In genomic region chr9:110578896-110579752, GRCh38 we compare ENCODE assay signal across 8 cellular contexts. TPM values are rescaled to one million over a fixed set of nuclear protein-coding genes. Genes with fewer than 3 reads are reported as not detected.
DNase-seq lines count a peak whose midpoint lies in the region; ATAC-seq and TF ChIP-seq lines count a peak whose summit lies in the region.

Gene SVEP1, minus strand, starts transcription at chr9:110579741. Its CDS starts 198 bp downstream, at chr9:110579543.

- no peak for TF ChIP-seq CTCF in PC-9 (conservative IDR thresholded peaks at IDR 0.05)
- TF ChIP-seq CTCF in type B pancreatic cell (conservative IDR thresholded peaks at IDR 0.05): no peak

- peak within 1 kb of the TSS; percentile 96 for H2AFZ ChIP-seq in PC-9

- peaks cover 25% of the 10 kb centered on the region for H3F3A ChIP-seq in PC-9 (ENCODE audit: insufficient read depth, low read depth)

- H3K4me3 ChIP-seq in PC-9: peak within 1 kb of the TSS; percentile 65
- peak within 1 kb of the TSS; percentile 65 for H3K4me3 ChIP-seq in mesodermal cell (ENCODE audit: extremely low read depth, insufficient read depth, low read length, poor library complexity, severe bottlenecking)

- H4K20me1 ChIP-seq in PC-9 (ENCODE audit: insufficient read depth): no peaks in the 10 kb centered on the region

- CTCF ChIA-PET in PC-9 (lab: Charles Lee): no interaction called here

- H3K27ac Mint-ChIP-seq in type B pancreatic cell: peak within 1 kb of the TSS; percentile 84

- peak within 1 kb of the TSS; percentile 99 for H3K27ac ChIP-seq in PC-9
- H3K27ac ChIP-seq in mesodermal cell (ENCODE audit: low read depth, low read length, severe bottlenecking): peak within 1 kb of the TSS; percentile 97

- H3K4me1 ChIP-seq in PC-9 (replicated peaks; ENCODE audit: insufficient read depth) (peaks cover 62% of the 10 kb centered on the region), mesodermal cell (ENCODE audit: control insufficient read depth, insufficient read depth, low read length, poor library complexity, severe bottlenecking) (peaks cover 9% of the 10 kb centered on the region)

- H3K9me3 Mint-ChIP-seq in type B pancreatic cell: no peaks in the 10 kb centered on the region

- POLR2A ChIA-PET in PC-9 (lab: Charles Lee; ENCODE audit: unreplicated experiment): interaction anchor here (0.7 kb wide), 2 partner anchors 322 to 821 kb away, joined by 3 read pairs; no protein-coding TSS in a partner anchor

- H3K4me2 ChIP-seq in PC-9: peak within 1 kb of the TSS; percentile 89

- H3K27me3 ChIP-seq in PC-9 (ENCODE audit: insufficient read depth, low read depth): no peaks in the 10 kb centered on the region

- H3K36me3 ChIP-seq in PC-9 (ENCODE audit: low read depth) (no peaks in the 10 kb centered on the region), mesodermal cell (ENCODE audit: control insufficient read depth, insufficient read depth, low read length) (no peaks in the 10 kb centered on the region)

- DNase-seq in EH (ENCODE audit: low read depth) (peak; percentile 67), PC-9 (peak in 1 of 2 experiments; percentile 37), type B pancreatic cell (ENCODE audit: extremely low spot score, unreplicated experiment) (peak; percentile 74), KG1 (lab: John Stamatoyannopoulos, UW) (no peak)
- DNase-seq in activated CD4-positive, alpha-beta T cell treated with anti-CD3 and anti-CD28 coated beads for 1 hour: no peak

- peak within 1 kb of the TSS; percentile 94 for H3K4me3 Mint-ChIP-seq in type B pancreatic cell

- peaks cover 4% of the 10 kb centered on the region for H3K36me3 Mint-ChIP-seq in type B pancreatic cell

- H3K27me3 Mint-ChIP-seq in type B pancreatic cell: peaks cover 66% of the 10 kb centered on the region

- WGBS in mesodermal cell (ENCODE audit: insufficient coverage in 2 of 2), 2 experiments: 0 to 1% methylated on average over 65 to 98 of the region's 99 CpGs

- intact Hi-C loops in PC-9 (cut with micrococcal nuclease; ENCODE audit: unreplicated experiment): loop anchor here (10.0 kb wide), 1 partner anchor 224 kb away; no protein-coding TSS in a partner anchor

- H3K9me3 ChIP-seq in PC-9 (ENCODE audit: insufficient read depth, low read depth) (no peaks in the 10 kb centered on the region), mesodermal cell (ENCODE audit: control insufficient read depth, low read length) (no peaks in the 10 kb centered on the region)

- peaks cover 31% of the 10 kb centered on the region for H3K79me2 ChIP-seq in PC-9 (ENCODE audit: low read depth)

- ATAC-seq in esophagus mucosa (peak; percentile 22), GM18907 (IDR thresholded peaks at IDR 0.05; ENCODE audit: unreplicated experiment) (no peak)

- BruUV-seq in PC-9 (replicated peaks; lab: Mats Ljungman, UMichigan): TSS peak; percentile 27

- no peaks in the 10 kb centered on the region for H3K9me2 ChIP-seq in PC-9 (ENCODE audit: insufficient read depth)

- H3K4me1 Mint-ChIP-seq in type B pancreatic cell (ENCODE audit: unreplicated experiment): peaks cover 23% of the 10 kb centered on the region

RNA-seq across cellular contexts. Expression of gene SVEP1, which starts in this region (rescaled TPM):
- total RNA-seq in PC-9 (2021) (2.9 and 3.3 TPM in 2 replicates), esophagus mucosa (1.2 TPM), type B pancreatic cell (ENCODE audit: low replicate concordance) (5.4 and 7.9 TPM in 2 replicates)
- polyA plus RNA-seq in mesodermal cell (2013, experiment 1 of 2): 8.3 TPM
- polyA plus RNA-seq in mesodermal cell (2013, experiment 2 of 2): 8.8 TPM

Comparison
In these comparisons a context has a peak if more than half of its experiments do, and no peak if none do; other contexts are left out.
1. DNase-seq: peak in EH (single experiment) and type B pancreatic cell (single experiment); none in KG1 (single experiment) and activated CD4-positive, alpha-beta T cell treated with anti-CD3 and anti-CD28 coated beads for 1 hour (single experiment).